24 cellular contexts compared by ENCODE assay signal in the genomic region with DNA sequence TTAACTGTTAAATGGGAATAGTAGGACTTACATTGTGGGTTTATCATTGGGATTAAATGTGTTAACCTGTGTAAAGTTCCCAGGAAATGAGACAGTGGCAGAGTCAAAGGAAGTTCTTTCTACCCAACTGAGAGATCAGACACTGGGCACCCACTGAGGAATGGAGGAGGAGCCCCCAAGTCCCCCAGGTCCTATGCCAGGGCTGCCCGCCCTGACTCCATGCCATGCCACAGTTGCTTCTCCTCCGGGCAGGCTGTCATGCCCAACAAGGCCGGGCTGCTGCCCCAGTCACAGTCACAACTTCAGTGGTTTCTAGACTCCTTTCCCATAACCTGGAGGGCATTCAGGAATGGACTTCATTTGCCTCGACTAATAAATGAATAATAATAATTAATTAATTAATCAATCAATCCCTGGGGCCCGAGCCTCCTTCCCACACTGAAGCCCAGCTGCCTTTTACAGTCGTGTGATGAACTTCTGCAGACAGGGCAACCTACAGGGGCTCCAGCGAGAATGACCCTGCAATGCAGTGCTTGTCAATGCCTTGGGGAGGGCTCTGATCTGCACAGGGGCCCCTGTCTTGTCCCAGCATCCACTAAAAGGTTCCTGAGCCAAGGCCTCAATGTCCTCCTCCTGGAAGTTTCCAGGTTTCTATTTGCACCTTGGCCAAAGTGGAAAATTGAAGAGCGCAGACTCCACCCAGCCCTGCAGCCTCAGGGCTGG. TPM values are rescaled to one million over a fixed set of nuclear protein-coding genes. Genes with fewer than 3 reads are reported as not detected.
A peak's percentile ranks its signal among the peaks of the same experiment; 100 is the strongest.
DNase-seq lines count a peak whose midpoint lies in the region; ATAC-seq, FAIRE-seq and TF ChIP-seq lines count a peak whose summit lies in the region.
"Had no signal": no experiment of that assay in that cellular context is flagged by ENCODE, and none has a peak within 500 bp of the region (broad histone marks: within the 10 kb centered on the region; RNA-seq: fewer than 3 reads in every experiment).

No MANE protein-coding gene starts in this region.

- WGBS in GM12878 (ENCODE audit: insufficient coverage, insufficient replicate concordance, low lambda C conversion rate, missing lambda C conversion rate) = 25% methylated on average over 8 of the region's 8 CpGs
- WGBS in lower leg skin, 2 donors = 78 to 80% methylated on average over 8 of the region's 8 CpGs

- H3K4me3 ChIP-seq in GM12878 = no peak overlapping the region
- no peak overlapping the region for H3K4me3 ChIP-seq in lower leg skin (ENCODE audit: low read depth, poor library complexity, severe bottlenecking)
- H3K4me3 ChIP-seq: MG63 had no signal

- no peak for FAIRE-seq in GM12878 (lab: Jason Lieb, UNC)

- SMC1A ChIA-PET in GM12878 (lab: Charles Lee; ENCODE audit: uncharacterized antibody, unreplicated experiment) = interaction anchor here (0.8 to 1.8 kb wide), 4 partner anchors 9 to 183 kb away, joined by 3 to 8 read pairs (median 3); a partner anchor contains a TSS

- H2AFZ ChIP-seq in GM12878 (ENCODE audit: control insufficient read depth, low read depth, low read length) = no peak overlapping the region

- no peaks in the 10 kb centered on the region for H3K36me3 Mint-ChIP-seq in activated CD8-positive, alpha-beta T cell treated with anti-CD3 and anti-CD28 coated beads, Interleukin-2, amount 10 ng/mL, durations not matched to agents 7 days and 5 days (ENCODE audit: low read depth)
- H3K36me3 Mint-ChIP-seq in activated CD8-positive, alpha-beta T cell treated with anti-CD3 and anti-CD28 coated beads for 36 hours (ENCODE audit: low read depth) = no peaks in the 10 kb centered on the region
- no peaks in the 10 kb centered on the region for H3K36me3 Mint-ChIP-seq in stimulated activated memory B cell treated with anti-CD40 and anti-IgM and Interleukin-4, amounts not matched to agents 10 μg/mL and 1 μg/mL and 100 μg/mL, for 72 hours
- H3K36me3 Mint-ChIP-seq in immature natural killer cell = no peaks in the 10 kb centered on the region

- no peak overlapping the region for H3K9ac ChIP-seq in GM12878 (ENCODE audit: control insufficient read depth, insufficient read depth, low read length)

- DNase-seq in activated CD8-positive, alpha-beta T cell treated with anti-CD3 and anti-CD28 coated beads, Interleukin-2, amount 10 ng/mL, durations not matched to agents 7 days and 5 days = peak; percentile 13
- no peak for DNase-seq in activated CD8-positive, alpha-beta T cell treated with anti-CD3 and anti-CD28 coated beads for 36 hours
- no peak for DNase-seq in GM12878 (ENCODE audit: low read depth, low spot score)
- DNase-seq in lower leg skin (ENCODE audit: low spot score in 2 of 2) = peak; percentile 10 to 34
- no peak for DNase-seq in immature natural killer cell
- no peak for DNase-seq in NCI-H1417 (lab: John Stamatoyannopoulos, UW)
- DNase-seq: DMS 273 treated with DMSO at 0.1 percent for 48 hours, DND-41, H7, HFFc6, Kasumi-1, MG63, NCI-H1048, NCI-H146, NCI-H2029 treated with DMSO at 0.1 percent for 48 hours, NCI-H2171, NCI-H446 treated with DMSO at 0.1 percent for 48 hours, NCI-H774, SHP77 treated with DMSO at 0.1 percent for 48 hours had no signal

- TF ChIP-seq EP300 in GM12878 (IDR thresholded peaks at IDR 0.05; ENCODE audit: borderline replicate concordance in 1 of 2, control insufficient read depth in 1 of 2, low read depth in 2 of 2, low read length in 2 of 2) = no peak

- in situ Hi-C loops in GM12878 (cut with MboI) = no loop called here

- H3K79me2 ChIP-seq in GM12878 (ENCODE audit: control insufficient read depth, insufficient read depth, low read length) = no peaks in the 10 kb centered on the region

- no TSS peak for BruUV-seq in GM12878 (replicated peaks; lab: Mats Ljungman, UMichigan)

- H4K20me1 ChIP-seq in GM12878 (ENCODE audit: control insufficient read depth, insufficient read depth) = no peaks in the 10 kb centered on the region

- no peaks in the 10 kb centered on the region for H3K9me3 Mint-ChIP-seq in activated CD8-positive, alpha-beta T cell treated with anti-CD3 and anti-CD28 coated beads, Interleukin-2, amount 10 ng/mL, durations not matched to agents 7 days and 5 days (ENCODE audit: insufficient read depth)
- no peaks in the 10 kb centered on the region for H3K9me3 Mint-ChIP-seq in activated CD8-positive, alpha-beta T cell treated with anti-CD3 and anti-CD28 coated beads for 36 hours
- no peaks in the 10 kb centered on the region for H3K9me3 Mint-ChIP-seq in stimulated activated memory B cell treated with anti-CD40 and anti-IgM and Interleukin-4, amounts not matched to agents 10 μg/mL and 1 μg/mL and 100 μg/mL, for 72 hours
- H3K9me3 Mint-ChIP-seq in immature natural killer cell = no peaks in the 10 kb centered on the region
- H3K9me3 Mint-ChIP-seq: HFFc6 had no signal

- TF ChIP-seq RAD21 in GM12878 (IDR thresholded peaks at IDR 0.05; ENCODE audit: insufficient read depth, low read depth, low read length) = no peak

- peaks cover 0 to 4% of the 10 kb centered on the region in 2 experiments; a peak in 1 of 4 replicates for H3K27me3 ChIP-seq in GM12878 (replicated peaks in 1 of 2; ENCODE audit: control insufficient read depth in 2 of 2, insufficient read depth in 2 of 2, low read length in 1 of 2)
- H3K27me3 ChIP-seq: MG63 had no signal

- peak overlapping the region; percentile 70; the same call in 1 of the 2 replicates for H3K4me2 ChIP-seq in GM12878 (ENCODE audit: control insufficient read depth, insufficient read depth)

- H3K4me3 Mint-ChIP-seq in activated CD8-positive, alpha-beta T cell treated with anti-CD3 and anti-CD28 coated beads, Interleukin-2, amount 10 ng/mL, durations not matched to agents 7 days and 5 days = no peak overlapping the region
- H3K4me3 Mint-ChIP-seq in activated CD8-positive, alpha-beta T cell treated with anti-CD3 and anti-CD28 coated beads for 36 hours = no peak overlapping the region
- no peak overlapping the region for H3K4me3 Mint-ChIP-seq in stimulated activated memory B cell treated with anti-CD40 and anti-IgM and Interleukin-4, amounts not matched to agents 10 μg/mL and 1 μg/mL and 100 μg/mL, for 72 hours
- no peak overlapping the region for H3K4me3 Mint-ChIP-seq in immature natural killer cell
- H3K4me3 Mint-ChIP-seq: HFFc6 had no signal

- POLR2A ChIA-PET in activated CD8-positive, alpha-beta T cell treated with anti-CD3 and anti-CD28 coated beads, Interleukin-2, amount 10 ng/mL, durations not matched to agents 7 days and 5 days (lab: Charles Lee) = no interaction called here
- POLR2A ChIA-PET in activated CD8-positive, alpha-beta T cell treated with anti-CD3 and anti-CD28 coated beads for 36 hours (lab: Charles Lee) = no interaction called here
- POLR2A ChIA-PET in GM12878 (lab: Charles Lee) = no interaction called here

- CTCF ChIA-PET in activated CD8-positive, alpha-beta T cell treated with anti-CD3 and anti-CD28 coated beads, Interleukin-2, amount 10 ng/mL, durations not matched to agents 7 days and 5 days (lab: Charles Lee) = no interaction called here
- CTCF ChIA-PET in activated CD8-positive, alpha-beta T cell treated with anti-CD3 and anti-CD28 coated beads for 36 hours (lab: Charles Lee) = no interaction called here
- CTCF ChIA-PET in GM12878 (lab: Yijun Ruan, JAX) = interaction anchor here (0.5 to 2.0 kb wide), 2 partner anchors 45 to 277 kb away, joined by 3 to 6 read pairs; no protein-coding TSS in a partner anchor

- no peak overlapping the region; the same call in 1 of the 2 replicates for H3K27ac ChIP-seq in GM12878 (ENCODE audit: control insufficient read depth, insufficient read depth)
- H3K27ac ChIP-seq: 22Rv1 had no signal

- TF ChIP-seq CTCF in activated CD8-positive, alpha-beta T cell treated with anti-CD3 and anti-CD28 coated beads for 36 hours (IDR thresholded peaks at IDR 0.05) = no peak
- TF ChIP-seq CTCF in GM12878 (IDR thresholded peaks at IDR 0.05 in 2 of 3, conservative IDR thresholded peaks at IDR 0.05 in 1 of 3; ENCODE audit: control insufficient read depth in 2 of 3, extremely low read depth in 1 of 3, insufficient read depth in 1 of 3, low read depth in 3 of 3, low read length in 3 of 3) = no peak
- no peak for TF ChIP-seq CTCF in lower leg skin (IDR thresholded peaks at IDR 0.05)

- H3K27ac Mint-ChIP-seq in activated CD8-positive, alpha-beta T cell treated with anti-CD3 and anti-CD28 coated beads, Interleukin-2, amount 10 ng/mL, durations not matched to agents 7 days and 5 days = no peak overlapping the region
- no peak overlapping the region for H3K27ac Mint-ChIP-seq in activated CD8-positive, alpha-beta T cell treated with anti-CD3 and anti-CD28 coated beads for 36 hours
- peak overlapping the region; percentile 96 for H3K27ac Mint-ChIP-seq in stimulated activated memory B cell treated with anti-CD40 and anti-IgM and Interleukin-4, amounts not matched to agents 10 μg/mL and 1 μg/mL and 100 μg/mL, for 72 hours
- H3K27ac Mint-ChIP-seq in immature natural killer cell = no peak overlapping the region
- H3K27ac Mint-ChIP-seq: HFFc6 had no signal

- peaks cover 16% of the 10 kb centered on the region for H3K4me1 ChIP-seq in GM12878 (ENCODE audit: control insufficient read depth, insufficient read depth, low read length)

- RAD21 ChIA-PET in GM12878 (lab: Charles Lee; ENCODE audit: unreplicated experiment) = interaction anchor here (1.0 to 1.4 kb wide), 2 partner anchors 39 to 236 kb away, joined by 3 read pairs; no protein-coding TSS in a partner anchor

- TF ChIP-seq POLR2A in GM12878 (IDR thresholded peaks at IDR 0.05; ENCODE audit: low read depth, low read length) (no peak), lower leg skin (IDR thresholded peaks at IDR 0.05) (no peak)

- H3K4me1 Mint-ChIP-seq in activated CD8-positive, alpha-beta T cell treated with anti-CD3 and anti-CD28 coated beads, Interleukin-2, amount 10 ng/mL, durations not matched to agents 7 days and 5 days (ENCODE audit: low read depth) = no peaks in the 10 kb centered on the region
- no peaks in the 10 kb centered on the region for H3K4me1 Mint-ChIP-seq in activated CD8-positive, alpha-beta T cell treated with anti-CD3 and anti-CD28 coated beads for 36 hours (ENCODE audit: low read depth)
- peaks cover 17% of the 10 kb centered on the region for H3K4me1 Mint-ChIP-seq in stimulated activated memory B cell treated with anti-CD40 and anti-IgM and Interleukin-4, amounts not matched to agents 10 μg/mL and 1 μg/mL and 100 μg/mL, for 72 hours
- no peaks in the 10 kb centered on the region for H3K4me1 Mint-ChIP-seq in immature natural killer cell

- no peaks in the 10 kb centered on the region for H3K36me3 ChIP-seq in GM12878 (ENCODE audit: control insufficient read depth in 2 of 2, insufficient read depth in 2 of 2, low read length in 1 of 2)
- H3K36me3 ChIP-seq: MG63 had no signal

- no peak for ATAC-seq in activated CD8-positive, alpha-beta T cell treated with anti-CD3 and anti-CD28 coated beads, Interleukin-2, amount 10 ng/mL, durations not matched to agents 7 days and 5 days
- ATAC-seq in activated CD8-positive, alpha-beta T cell treated with anti-CD3 and anti-CD28 coated beads for 36 hours = no peak
- ATAC-seq in GM12878 = no peak
- ATAC-seq in stimulated activated memory B cell treated with anti-CD40 and anti-IgM and Interleukin-4, amounts not matched to agents 10 μg/mL and 1 μg/mL and 100 μg/mL, for 72 hours = no peak
- ATAC-seq in GM18861 (IDR thresholded peaks at IDR 0.05; ENCODE audit: unreplicated experiment) = no peak

- H3K27me3 Mint-ChIP-seq in activated CD8-positive, alpha-beta T cell treated with anti-CD3 and anti-CD28 coated beads, Interleukin-2, amount 10 ng/mL, durations not matched to agents 7 days and 5 days (ENCODE audit: low read depth) = peaks cover 13% of the 10 kb centered on the region
- no peaks in the 10 kb centered on the region for H3K27me3 Mint-ChIP-seq in activated CD8-positive, alpha-beta T cell treated with anti-CD3 and anti-CD28 coated beads for 36 hours
- H3K27me3 Mint-ChIP-seq in stimulated activated memory B cell treated with anti-CD40 and anti-IgM and Interleukin-4, amounts not matched to agents 10 μg/mL and 1 μg/mL and 100 μg/mL, for 72 hours = no peaks in the 10 kb centered on the region
- peaks cover 0 to 5% (median 2%) of the 10 kb centered on the region in 3 donors for H3K27me3 Mint-ChIP-seq in immature natural killer cell (ENCODE audit: low read depth in 3 of 3)

- intact Hi-C loops in activated CD8-positive, alpha-beta T cell treated with anti-CD3 and anti-CD28 coated beads for 36 hours (cut with micrococcal nuclease) = no loop called here
- intact Hi-C loops in GM12878 (cut with micrococcal nuclease; ENCODE audit: unreplicated experiment) = loop anchor here (2.0 to 5.0 kb wide), 2 partner anchors 61 to 173 kb away; no protein-coding TSS in a partner anchor
- intact Hi-C loops in lower leg skin (cut with DNase I; ENCODE audit: low total_unique reads) = no loop called here

- no peaks in the 10 kb centered on the region for H3K9me3 ChIP-seq in GM12878 (replicated peaks; ENCODE audit: control insufficient read depth, insufficient read depth, low read length)
- H3K9me3 ChIP-seq: MG63 had no signal

RNA-seq across cellular contexts. Expression of a gene that starts 32.4 kb away (rescaled TPM):
- total RNA-seq in activated CD8-positive, alpha-beta T cell treated with anti-CD3 and anti-CD28 coated beads, Interleukin-2, amount 10 ng/mL, durations not matched to agents 7 days and 5 days = not detected
- total RNA-seq in activated CD8-positive, alpha-beta T cell treated with anti-CD3 and anti-CD28 coated beads for 36 hours = not detected
- not detected in 2 replicates for total RNA-seq in GM12878 (2013; cell fraction: nucleolus; rRNA removed)
- total RNA-seq in GM12878 (2014; rRNA removed) (not detected in 2 replicates), GM12878 (2014; rRNA removed; fragmentation: Illumina TruSeq; extraction: Trizol) (not detected in 2 replicates), GM12878 (2021) (not detected in 2 replicates), lower leg skin (not detected)
- polyA plus RNA-seq in GM12878 (2011; ENCODE audit: low read depth) = not detected
- polyA plus RNA-seq in GM12878 (2011; rRNA removed) (not detected in 2 replicates), GM12878 (2014; fragmentation: Illumina TruSeq; extraction: Trizol) (not detected in 2 replicates), GM12878 (2014; fragmentation: Nextera tagmentation; extraction: Ambion mirVana) (not detected), GM12878 (2014; rRNA removed) (not detected in 2 replicates), GM12878 (2016; fragmentation: Nextera tagmentation; extraction: Ambion mirVana) (not detected), immature natural killer cell (not detected)
- not detected in 2 replicates for polyA plus RNA-seq in GM12878 (2011; cell fraction: cytosol; rRNA removed)
- polyA plus RNA-seq in GM12878 (2011; cell fraction: nucleus; rRNA removed) = not detected in 2 replicates
- not detected in 2 replicates for polyA plus RNA-seq in GM12878 (2012)
- polyA minus RNA-seq in GM12878 (2011; rRNA and poly(A)+ RNA removed) = not detected in 2 replicates
- not detected in 2 replicates for polyA minus RNA-seq in GM12878 (2011; cell fraction: cytosol; rRNA and poly(A)+ RNA removed)
- polyA minus RNA-seq in GM12878 (2011; cell fraction: nucleus; rRNA and poly(A)+ RNA removed) = not detected in 2 replicates
- total RNA-seq: H7, RPMI7951 had no signal
- polyA plus RNA-seq: AG04450 had no signal

Comparison
In these comparisons a context has a peak if more than half of its experiments do, and no peak if none do; other contexts are left out.
1. DNase-seq: peak in activated CD8-positive, alpha-beta T cell treated with anti-CD3 and anti-CD28 coated beads, Interleukin-2, amount 10 ng/mL, durations not matched to agents 7 days and 5 days (single experiment) and lower leg skin (2 of 2); none in activated CD8-positive, alpha-beta T cell treated with anti-CD3 and anti-CD28 coated beads for 36 hours (single experiment), GM12878 (single experiment), immature natural killer cell (0 of 3) and NCI-H1417 (0 of 3).